Comparison of ENCODE assay signal across 13 cellular contexts in the genomic region with DNA sequence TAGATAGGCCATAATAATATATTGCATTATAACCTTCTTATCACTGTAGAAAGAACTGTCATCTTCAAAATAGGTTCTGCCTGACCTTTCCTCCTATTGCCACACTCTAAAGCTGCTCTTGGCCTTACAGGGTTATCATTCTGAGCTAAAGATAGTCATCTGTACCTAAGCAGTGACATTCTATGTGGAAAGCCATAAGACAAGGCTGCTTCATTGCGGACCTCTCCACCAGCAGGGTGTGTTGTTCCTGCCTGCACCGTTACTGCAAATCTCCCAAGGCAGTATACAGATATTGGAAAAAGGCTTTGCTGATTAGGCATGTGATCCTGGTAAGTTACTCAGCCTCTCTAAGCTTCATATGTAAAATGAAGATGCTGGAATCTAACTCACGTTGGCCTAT. TPM values are rescaled to one million over a fixed set of nuclear protein-coding genes. Genes with fewer than 3 reads are reported as not detected.
A peak's percentile ranks its signal among the peaks of the same experiment; 100 is the strongest.
DNase-seq lines count a peak whose midpoint lies in the region; ATAC-seq and TF ChIP-seq lines count a peak whose summit lies in the region.
"Had no signal": no experiment of that assay in that cellular context is flagged by ENCODE, and none has a peak within 500 bp of the region (broad histone marks: within the 10 kb centered on the region; RNA-seq: fewer than 3 reads in every experiment).

No MANE protein-coding gene starts in this region.

- H3K4me3 Mint-ChIP-seq in CD4-positive, CD25-positive, alpha-beta regulatory T cell, result peak overlapping the region in 1 of 4 donors; percentile 8
- no peak overlapping the region for H3K4me3 Mint-ChIP-seq in activated naive CD8-positive, alpha-beta T cell treated with anti-CD3 and anti-CD28 coated beads for 36 hours
- no peak overlapping the region for H3K4me3 Mint-ChIP-seq in immature natural killer cell

- peak overlapping the region; percentile 88 for H3K27ac ChIP-seq in ACC112 (ENCODE audit: low read depth, low read length)
- H3K27ac ChIP-seq in CD4-positive, CD25-positive, alpha-beta regulatory T cell (ENCODE audit: insufficient read depth, low read length, poor library complexity, severe bottlenecking), result peak overlapping the region; percentile 26
- H3K27ac ChIP-seq: SJSA1 had no signal

- peak overlapping the region in 2 of 3 donors; percentile 3 to 54 for H3K27ac Mint-ChIP-seq in CD4-positive, CD25-positive, alpha-beta regulatory T cell
- peak overlapping the region; percentile 52 for H3K27ac Mint-ChIP-seq in activated naive CD8-positive, alpha-beta T cell treated with anti-CD3 and anti-CD28 coated beads for 36 hours
- peak overlapping the region; percentile 1 to 64 (median 23) for H3K27ac Mint-ChIP-seq in immature natural killer cell

- no peak for ATAC-seq in CD4-positive, CD25-positive, alpha-beta regulatory T cell (ENCODE audit: low read depth in 2 of 2)
- ATAC-seq in GM18505 (IDR thresholded peaks at IDR 0.05; ENCODE audit: unreplicated experiment) (no peak), GM18858 (IDR thresholded peaks at IDR 0.05; ENCODE audit: unreplicated experiment) (no peak)

- peaks cover 30% of the 10 kb centered on the region for H3K36me3 ChIP-seq in ACC112 (ENCODE audit: insufficient read depth, low read length)
- H3K36me3 ChIP-seq in CD4-positive, CD25-positive, alpha-beta regulatory T cell (ENCODE audit: control insufficient read depth, insufficient read depth, low read length), result peaks cover 82% of the 10 kb centered on the region

- H3K27me3 ChIP-seq in ACC112 (ENCODE audit: insufficient read depth, low read length), result no peaks in the 10 kb centered on the region
- H3K27me3 ChIP-seq in CD4-positive, CD25-positive, alpha-beta regulatory T cell (ENCODE audit: control insufficient read depth, insufficient read depth, low read length), result no peaks in the 10 kb centered on the region
- H3K27me3 ChIP-seq: SJSA1, suprapubic skin had no signal

- H2AFZ ChIP-seq in ACC112 (ENCODE audit: low read length, unreplicated experiment), result no peak overlapping the region

- DNase-seq in CD4-positive, CD25-positive, alpha-beta regulatory T cell, result no peak
- no peak for DNase-seq in activated naive CD8-positive, alpha-beta T cell treated with anti-CD3 and anti-CD28 coated beads for 36 hours
- DNase-seq in immature natural killer cell (no peak), dermis blood vessel endothelial cell (no peak)
- DNase-seq: activated CD4-positive, CD25-positive, alpha-beta regulatory T cell treated with anti-CD3 and anti-CD28 coated beads, Interleukin-2, amount 50 U/mL, for 72 hours; activated naive CD4-positive, alpha-beta T cell treated with anti-CD3 and anti-CD28 coated beads, Interleukin-2, amount 50 U/mL, for 16 hours; cortex of kidney; NCI-H1694 treated with DMSO at 0.1 percent for 48 hours had no signal

- no peaks in the 10 kb centered on the region for H3K27me3 Mint-ChIP-seq in CD4-positive, CD25-positive, alpha-beta regulatory T cell
- no peaks in the 10 kb centered on the region for H3K27me3 Mint-ChIP-seq in activated naive CD8-positive, alpha-beta T cell treated with anti-CD3 and anti-CD28 coated beads for 36 hours
- peaks cover 0 to 4% (median 3%) of the 10 kb centered on the region in 3 donors for H3K27me3 Mint-ChIP-seq in immature natural killer cell (ENCODE audit: low read depth in 3 of 3)

- no peak for TF ChIP-seq POLR2A in GM18505 (IDR thresholded peaks at IDR 0.05; ENCODE audit: borderline replicate concordance, extremely low read depth, insufficient read depth, insufficient read length)

- H3K4me1 Mint-ChIP-seq in CD4-positive, CD25-positive, alpha-beta regulatory T cell, result peaks cover 19 to 84% (median 62%) of the 10 kb centered on the region in 4 donors
- peaks cover 60% of the 10 kb centered on the region for H3K4me1 Mint-ChIP-seq in activated naive CD8-positive, alpha-beta T cell treated with anti-CD3 and anti-CD28 coated beads for 36 hours
- H3K4me1 Mint-ChIP-seq in immature natural killer cell, result peaks cover 76 to 93% of the 10 kb centered on the region in 2 donors

- peaks cover 76% of the 10 kb centered on the region for H3K4me1 ChIP-seq in ACC112 (ENCODE audit: control insufficient read depth, insufficient read depth, low read length, unreplicated experiment)
- peaks cover 58% of the 10 kb centered on the region for H3K4me1 ChIP-seq in CD4-positive, CD25-positive, alpha-beta regulatory T cell (ENCODE audit: control insufficient read depth, insufficient read depth, low read length, poor library complexity, severe bottlenecking)

- no peaks in the 10 kb centered on the region for H3K9me3 Mint-ChIP-seq in CD4-positive, CD25-positive, alpha-beta regulatory T cell
- H3K9me3 Mint-ChIP-seq in activated naive CD8-positive, alpha-beta T cell treated with anti-CD3 and anti-CD28 coated beads for 36 hours, result no peaks in the 10 kb centered on the region
- no peaks in the 10 kb centered on the region for H3K9me3 Mint-ChIP-seq in immature natural killer cell

- peaks cover 31% of the 10 kb centered on the region for H3K36me3 Mint-ChIP-seq in CD4-positive, CD25-positive, alpha-beta regulatory T cell
- H3K36me3 Mint-ChIP-seq in activated naive CD8-positive, alpha-beta T cell treated with anti-CD3 and anti-CD28 coated beads for 36 hours, result peaks cover 32% of the 10 kb centered on the region
- peaks cover 19 to 46% (median 28%) of the 10 kb centered on the region in 3 donors for H3K36me3 Mint-ChIP-seq in immature natural killer cell

- peaks cover 66% of the 10 kb centered on the region for H3K79me2 ChIP-seq in ACC112 (ENCODE audit: control insufficient read depth, insufficient read depth, low read length, unreplicated experiment)

- no peak overlapping the region for H3K4me3 ChIP-seq in ACC112 (ENCODE audit: low read depth, low read length)
- peak overlapping the region; percentile 27 for H3K4me3 ChIP-seq in CD4-positive, CD25-positive, alpha-beta regulatory T cell (ENCODE audit: low read depth, low read length)
- H3K4me3 ChIP-seq: SJSA1, suprapubic skin had no signal

- H3K9me3 ChIP-seq in CD4-positive, CD25-positive, alpha-beta regulatory T cell (ENCODE audit: control insufficient read depth in 2 of 2, low read length in 2 of 2), result no peaks in the 10 kb centered on the region
- H3K9me3 ChIP-seq: SJSA1, suprapubic skin had no signal

RNA-seq across cellular contexts. Expression of gene ZNF622, which starts 8.1 kb away (rescaled TPM):
- 42.0 TPM for total RNA-seq in CD4-positive, CD25-positive, alpha-beta regulatory T cell
- polyA plus RNA-seq in CD4-positive, CD25-positive, alpha-beta regulatory T cell, result 10 to 100 TPM; 51.8 to 69.8 (median 60.2) TPM
- 10 to 100 TPM; 47.5 to 48.2 TPM for total RNA-seq in activated naive CD8-positive, alpha-beta T cell treated with anti-CD3 and anti-CD28 coated beads for 36 hours
- 10 to 100 TPM; 56.9 to 57.8 (median 57.2) TPM for polyA plus RNA-seq in immature natural killer cell
- total RNA-seq in dermis blood vessel endothelial cell, result 34.9 and 52.8 TPM in 2 replicates
